24 cellular contexts compared by ENCODE assay signal in the genomic region with DNA sequence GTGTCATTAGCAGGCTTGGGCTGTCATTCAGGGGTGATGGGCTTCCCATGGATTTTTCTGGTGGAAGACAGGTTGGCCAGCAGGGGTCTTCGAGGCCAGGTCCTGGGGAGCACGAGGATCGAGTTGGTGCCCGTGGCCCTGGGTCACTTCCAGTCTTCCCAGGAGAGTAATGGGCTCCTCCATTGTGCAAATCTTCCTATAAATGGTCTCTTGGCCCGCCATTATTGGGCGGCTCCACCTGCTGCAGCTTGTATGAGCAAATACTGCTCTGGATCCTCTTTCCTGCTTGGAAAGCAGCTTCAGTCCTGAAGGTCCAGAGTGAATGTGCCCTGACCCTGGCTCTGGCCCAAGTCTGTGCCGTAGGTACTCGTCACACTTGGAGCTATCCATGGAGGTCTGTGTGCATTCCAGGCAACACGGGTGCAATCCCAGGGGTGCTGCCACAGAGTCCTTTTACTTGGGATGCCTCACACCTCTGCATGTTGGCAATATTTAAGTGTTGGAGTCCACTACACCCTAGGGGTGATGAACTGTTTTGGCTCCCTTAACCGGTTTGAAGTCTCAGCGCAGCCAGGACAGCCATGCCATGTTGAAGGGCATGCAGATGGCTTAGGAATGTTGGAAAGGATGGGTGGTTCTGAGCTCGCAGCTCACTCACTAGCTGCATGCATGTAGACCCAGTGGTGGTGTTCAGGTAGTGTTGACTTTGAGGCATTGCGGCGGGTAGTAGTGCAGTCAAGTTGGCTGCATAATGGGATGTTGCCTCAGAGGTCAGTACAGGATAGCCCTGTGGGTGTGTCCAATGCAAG.
DNase-seq lines count a peak whose midpoint lies in the region; ATAC-seq and TF ChIP-seq lines count a peak whose summit lies in the region.
"Had no signal": no experiment of that assay in that cellular context is flagged by ENCODE, and none has a peak within 500 bp of the region (broad histone marks: within the 10 kb centered on the region; RNA-seq: fewer than 3 reads in every experiment).

No MANE protein-coding gene starts in this region.

- H3K18ac ChIP-seq in neuronal stem cell (ENCODE audit: low read length), result no peak overlapping the region

- no peak overlapping the region for H2BK15ac ChIP-seq in neuronal stem cell (ENCODE audit: low read length)

- H2BK12ac ChIP-seq in neuronal stem cell (ENCODE audit: low read length), result no peak overlapping the region

- no peaks in the 10 kb centered on the region for H3K27me3 Mint-ChIP-seq in activated naive CD4-positive, alpha-beta T cell treated with anti-CD3 and anti-CD28 coated beads for 36 hours (ENCODE audit: low read depth)
- H3K27me3 Mint-ChIP-seq in endothelial cell (ENCODE audit: unreplicated experiment), result peaks cover 54% of the 10 kb centered on the region
- no peaks in the 10 kb centered on the region for H3K27me3 Mint-ChIP-seq in CD4-positive, alpha-beta memory T cell
- H3K27me3 Mint-ChIP-seq: activated CD4-positive, alpha-beta memory T cell treated with anti-CD3 and anti-CD28 coated beads for 36 hours; stimulated activated naive B cell treated with anti-CD40 and anti-IgM and Interleukin-4, amounts not matched to agents 10 μg/mL and 1 μg/mL and 100 μg/mL, for 72 hours had no signal

- H3K14ac ChIP-seq in neuronal stem cell (ENCODE audit: low read length), result no peak overlapping the region

- H3K4me1 ChIP-seq in neuronal stem cell (ENCODE audit: control insufficient read depth in 2 of 2, insufficient read depth in 1 of 2, low read depth in 1 of 2, low read length in 2 of 2), result no peaks in the 10 kb centered on the region
- H3K4me1 ChIP-seq in CD4-positive, alpha-beta memory T cell (ENCODE audit: insufficient read depth, low read length), result no peaks in the 10 kb centered on the region
- H3K4me1 ChIP-seq: breast epithelium, colonic mucosa had no signal

- ATAC-seq in HG02973 (IDR thresholded peaks at IDR 0.05; ENCODE audit: unreplicated experiment), result no peak
- ATAC-seq: stimulated activated naive B cell treated with anti-CD40 and anti-IgM and Interleukin-4, amounts not matched to agents 10 μg/mL and 1 μg/mL and 100 μg/mL, for 72 hours had no signal

- CTCF ChIA-PET in activated naive CD4-positive, alpha-beta T cell treated with anti-CD3 and anti-CD28 coated beads for 36 hours (lab: Charles Lee), result no interaction called here
- CTCF ChIA-PET in CD4-positive, alpha-beta memory T cell (lab: Charles Lee; ENCODE audit: partially characterized antibody), result interaction anchor here (0.9 kb wide), 1 partner anchor 13 kb away, joined by 3 read pairs; no protein-coding TSS in a partner anchor

- H4K8ac ChIP-seq in neuronal stem cell (ENCODE audit: low read depth, low read length), result no peak overlapping the region

- H3K79me1 ChIP-seq in neuronal stem cell (ENCODE audit: low read depth, low read length), result peaks cover 8% of the 10 kb centered on the region

- no peak overlapping the region for H3K4ac ChIP-seq in neuronal stem cell (ENCODE audit: low read length)

- POLR2A ChIA-PET in CD4-positive, alpha-beta memory T cell (lab: Charles Lee; ENCODE audit: partially characterized antibody), result no interaction called here

- no CpG with 5 or more reads among the region's 14 CpGs for WGBS in neuronal stem cell (ENCODE audit: extremely low coverage in 2 of 2, insufficient read length in 2 of 2, insufficient replicate concordance in 1 of 2), 2 donors

- no peak overlapping the region for H2AFZ ChIP-seq in neuronal stem cell (ENCODE audit: low read length)

- no peak overlapping the region for H3K4me3 Mint-ChIP-seq in activated naive CD4-positive, alpha-beta T cell treated with anti-CD3 and anti-CD28 coated beads for 36 hours
- H3K4me3 Mint-ChIP-seq in endothelial cell (ENCODE audit: unreplicated experiment), result peak overlapping the region; percentile 86
- H3K4me3 Mint-ChIP-seq in CD4-positive, alpha-beta memory T cell, result no peak overlapping the region
- H3K4me3 Mint-ChIP-seq: activated CD4-positive, alpha-beta memory T cell treated with anti-CD3 and anti-CD28 coated beads for 36 hours; stimulated activated naive B cell treated with anti-CD40 and anti-IgM and Interleukin-4, amounts not matched to agents 10 μg/mL and 1 μg/mL and 100 μg/mL, for 72 hours had no signal

- H3K4me2 ChIP-seq in neuronal stem cell (ENCODE audit: insufficient read depth, low read length, poor library complexity, severe bottlenecking), result no peak overlapping the region

- intact Hi-C loops in activated naive CD4-positive, alpha-beta T cell treated with anti-CD3 and anti-CD28 coated beads for 36 hours (cut with micrococcal nuclease), result no loop called here
- intact Hi-C loops in CD4-positive, alpha-beta memory T cell (cut with micrococcal nuclease), result no loop called here

- H3K9me3 Mint-ChIP-seq in activated naive CD4-positive, alpha-beta T cell treated with anti-CD3 and anti-CD28 coated beads for 36 hours, result peaks cover 89% of the 10 kb centered on the region
- H3K9me3 Mint-ChIP-seq in endothelial cell (ENCODE audit: unreplicated experiment), result peaks cover 88% of the 10 kb centered on the region
- H3K9me3 Mint-ChIP-seq in CD4-positive, alpha-beta memory T cell, result peaks cover 0 to 98% (median 95%) of the 10 kb centered on the region in 8 donors

- H3K4me1 Mint-ChIP-seq in activated naive CD4-positive, alpha-beta T cell treated with anti-CD3 and anti-CD28 coated beads for 36 hours (ENCODE audit: low read depth), result no peaks in the 10 kb centered on the region
- no peaks in the 10 kb centered on the region for H3K4me1 Mint-ChIP-seq in endothelial cell (ENCODE audit: unreplicated experiment)
- peaks cover 0 to 1% (median 0%) of the 10 kb centered on the region in 4 donors for H3K4me1 Mint-ChIP-seq in CD4-positive, alpha-beta memory T cell
- H3K4me1 Mint-ChIP-seq: stimulated activated naive B cell treated with anti-CD40 and anti-IgM and Interleukin-4, amounts not matched to agents 10 μg/mL and 1 μg/mL and 100 μg/mL, for 72 hours had no signal

- H3K4me3 ChIP-seq in neuronal stem cell (ENCODE audit: low read length in 2 of 2), result no peak overlapping the region
- no peak overlapping the region for H3K4me3 ChIP-seq in CD4-positive, alpha-beta memory T cell (ENCODE audit: low read length in 2 of 2)
- H3K4me3 ChIP-seq: colonic mucosa had no signal

- H3K27me3 ChIP-seq in neuronal stem cell (ENCODE audit: control insufficient read depth in 3 of 3, insufficient read depth in 3 of 3, low read depth in 1 of 3, low read length in 3 of 3), result peaks cover 0 to 1% (median 0%) of the 10 kb centered on the region in 3 experiments
- no peaks in the 10 kb centered on the region for H3K27me3 ChIP-seq in CD4-positive, alpha-beta memory T cell (ENCODE audit: insufficient read depth, low read length)
- H3K27me3 ChIP-seq: breast epithelium, colonic mucosa, neutrophil had no signal

- no peak for TF ChIP-seq CTCF in endothelial cell (IDR thresholded peaks at IDR 0.05; ENCODE audit: unreplicated experiment)

- no peak overlapping the region for H4K91ac ChIP-seq in neuronal stem cell (ENCODE audit: low read depth, low read length, poor library complexity)

- H3K9ac ChIP-seq in neuronal stem cell (ENCODE audit: low read depth, low read length, poor library complexity), result no peak overlapping the region

- H3K27ac Mint-ChIP-seq in activated naive CD4-positive, alpha-beta T cell treated with anti-CD3 and anti-CD28 coated beads for 36 hours, result no peak overlapping the region
- no peak overlapping the region for H3K27ac Mint-ChIP-seq in endothelial cell (ENCODE audit: unreplicated experiment)
- H3K27ac Mint-ChIP-seq in CD4-positive, alpha-beta memory T cell, result no peak overlapping the region
- H3K27ac Mint-ChIP-seq: activated CD4-positive, alpha-beta memory T cell treated with anti-CD3 and anti-CD28 coated beads for 36 hours; stimulated activated naive B cell treated with anti-CD40 and anti-IgM and Interleukin-4, amounts not matched to agents 10 μg/mL and 1 μg/mL and 100 μg/mL, for 72 hours had no signal

- peak; percentile 4 for DNase-seq in activated naive CD4-positive, alpha-beta T cell treated with anti-CD3 and anti-CD28 coated beads, Interleukin-2, amount 50 U/mL, for 16 hours
- no peak for DNase-seq in activated naive CD4-positive, alpha-beta T cell treated with anti-CD3 and anti-CD28 coated beads for 36 hours
- DNase-seq in endothelial cell (ENCODE audit: low spot score), result no peak
- DNase-seq in neuronal stem cell (ENCODE audit: low spot score), result no peak
- DNase-seq in ureter (ENCODE audit: low spot score), result peak; percentile 33
- no peak for DNase-seq in GDM1 (lab: John Stamatoyannopoulos, UW)
- no peak for DNase-seq in CD4-positive, alpha-beta memory T cell
- DNase-seq: 8988T; activated CD4-positive, alpha-beta memory T cell treated with anti-CD3 and anti-CD28 coated beads for 36 hours; activated CD4-positive, CD25-positive, alpha-beta regulatory T cell; amygdala; H7; mammary epithelial cell; NCI-H1694 treated with DMSO at 0.1 percent for 48 hours; NCI-H2171; NCI-H510A treated with DMSO at 0.1 percent for 48 hours; NK-92 treated with Interleukin-12 subunit alpha and Interleukin-12 subunit beta, amount 100 ng/mL, for 24 hours; stimulated activated CD4-positive, alpha-beta T cell treated with anti-CD3 and anti-CD28 coated beads, Interleukin-4, amount 100 ng/mL, for 24 hours; stimulated activated naive B cell treated with anti-CD40 and anti-IgM and Interleukin-4, amounts not matched to agents 10 μg/mL and 1 μg/mL and 100 μg/mL, for 72 hours had no signal

- H3K23ac ChIP-seq in neuronal stem cell (ENCODE audit: low read depth, low read length, poor library complexity), result peak overlapping the region; percentile 4

- H2BK5ac ChIP-seq in neuronal stem cell (ENCODE audit: low read length), result no peak overlapping the region

- peaks cover 79 to 99% of the 10 kb centered on the region in 2 donors for H3K36me3 ChIP-seq in neuronal stem cell (replicated peaks in 1 of 2; ENCODE audit: control insufficient read depth in 2 of 2, insufficient read depth in 2 of 2, low read length in 2 of 2)
- H3K36me3 ChIP-seq in CD4-positive, alpha-beta memory T cell (ENCODE audit: insufficient read depth, low read length), result peaks cover 9% of the 10 kb centered on the region
- H3K36me3 ChIP-seq: colonic mucosa, neutrophil had no signal

- no peak overlapping the region for H2AK5ac ChIP-seq in neuronal stem cell (ENCODE audit: low read depth, low read length)

- no peak overlapping the region for H2BK120ac ChIP-seq in neuronal stem cell (ENCODE audit: low read depth, low read length)

- peaks cover 82 to 99% of the 10 kb centered on the region in 2 donors for H3K9me3 ChIP-seq in neuronal stem cell (replicated peaks in 1 of 2; ENCODE audit: control insufficient read depth in 2 of 2, insufficient read depth in 1 of 2, low read depth in 1 of 2, low read length in 2 of 2)
- H3K9me3 ChIP-seq in CD4-positive, alpha-beta memory T cell (ENCODE audit: control insufficient read depth in 1 of 2, low read length in 2 of 2), result peaks cover 15 to 79% of the 10 kb centered on the region in 2 donors

- no peak overlapping the region for H3K27ac ChIP-seq in neuronal stem cell (replicated peaks; ENCODE audit: low read length)
- no peak overlapping the region for H3K27ac ChIP-seq in CD4-positive, alpha-beta memory T cell (ENCODE audit: low read depth, low read length)
- H3K27ac ChIP-seq: breast epithelium, colonic mucosa, HL-60, neutrophil had no signal

- peaks cover 93% of the 10 kb centered on the region for H3K36me3 Mint-ChIP-seq in activated naive CD4-positive, alpha-beta T cell treated with anti-CD3 and anti-CD28 coated beads for 36 hours (ENCODE audit: low read depth)
- H3K36me3 Mint-ChIP-seq in endothelial cell (ENCODE audit: low read depth, unreplicated experiment), result peaks cover 98% of the 10 kb centered on the region
- peaks cover 71 to 96% of the 10 kb centered on the region in 2 donors for H3K36me3 Mint-ChIP-seq in CD4-positive, alpha-beta memory T cell

Comparison
In these comparisons a context has a peak if more than half of its experiments do, and no peak if none do; other contexts are left out.
1. DNase-seq: peak in activated naive CD4-positive, alpha-beta T cell treated with anti-CD3 and anti-CD28 coated beads, Interleukin-2, amount 50 U/mL, for 16 hours (single experiment) and ureter (single experiment); none in activated naive CD4-positive, alpha-beta T cell treated with anti-CD3 and anti-CD28 coated beads for 36 hours (single experiment), endothelial cell (single experiment), neuronal stem cell (single experiment), GDM1 (single experiment) and CD4-positive, alpha-beta memory T cell (0 of 5).